Comparison of ENCODE assay signal across 28 cellular contexts in genomic region chr19:30699871-30700280, GRCh38.
"Had no signal": no experiment of that assay in that cellular context is flagged by ENCODE, and none has a peak within 500 bp of the region (broad histone marks: within the 10 kb centered on the region; RNA-seq: fewer than 3 reads in every experiment).

No MANE protein-coding gene starts in this region.

- DNase-seq: cortex of kidney; effector CD8-positive, alpha-beta T cell; effector memory CD8-positive, alpha-beta T cell; endodermal cell; erythroblast; esophagus squamous epithelium; foreskin fibroblast; foreskin melanocyte; gastrocnemius medialis; glutamatergic neuron; head of caudate nucleus; heart right ventricle; hippocampal formation; left cardiac atrium; left lung; left ventricle myocardium superior; lower lobe of right lung; mesenchymal stem cell; mucosa of descending colon; naive B cell; naive thymus-derived CD8-positive, alpha-beta T cell had no signal

- H3K27ac ChIP-seq: epithelial cell of prostate, esophagus squamous epithelium, gastrocnemius medialis, heart right ventricle, left lung, lower lobe of right lung had no signal

- H3K4me1 ChIP-seq: esophagus squamous epithelium, gastrocnemius medialis, heart right ventricle, left lung, lower lobe of right lung had no signal

- H3K4me3 ChIP-seq: esophagus squamous epithelium, gastrocnemius medialis, heart right ventricle, left lung, lower lobe of right lung, mucosa of descending colon had no signal

- H3K27me3 Mint-ChIP-seq: dendritic cell treated with granulocyte-macrophage colony-stimulating factor and Interleukin-4, amounts not matched to agents 40 ng/mL and 50 ng/mL, for 4 days had no signal

- FAIRE-seq: endometrium, islet of Langerhans, keratinocyte had no signal

- H3K4me1 Mint-ChIP-seq: naive B cell; naive thymus-derived CD8-positive, alpha-beta T cell had no signal

- H3K9me3 ChIP-seq: esophagus squamous epithelium, gastrocnemius medialis, heart right ventricle, left lung, lower lobe of right lung, mucosa of descending colon had no signal

- H3K4me3 Mint-ChIP-seq: dendritic cell treated with granulocyte-macrophage colony-stimulating factor and Interleukin-4, amounts not matched to agents 40 ng/mL and 50 ng/mL, for 4 days; effector memory CD8-positive, alpha-beta T cell; endodermal cell; mesothelial cell of epicardium; naive thymus-derived CD8-positive, alpha-beta T cell had no signal

- H3K36me3 ChIP-seq: esophagus squamous epithelium, gastrocnemius medialis, heart right ventricle, left lung, lower lobe of right lung had no signal

- H3K27ac Mint-ChIP-seq: dendritic cell treated with granulocyte-macrophage colony-stimulating factor and Interleukin-4, amounts not matched to agents 40 ng/mL and 50 ng/mL, for 4 days; effector memory CD8-positive, alpha-beta T cell; endodermal cell; mesothelial cell of epicardium; naive B cell had no signal

- H3K9me3 Mint-ChIP-seq: dendritic cell treated with granulocyte-macrophage colony-stimulating factor and Interleukin-4, amounts not matched to agents 40 ng/mL and 50 ng/mL, for 4 days; effector memory CD8-positive, alpha-beta T cell; endodermal cell; mesothelial cell of epicardium; naive B cell; naive thymus-derived CD8-positive, alpha-beta T cell had no signal

- ATAC-seq: effector memory CD8-positive, alpha-beta T cell; esophagus mucosa; gastrocnemius medialis; heart right ventricle; left cardiac atrium; left lung; left ventricle myocardium superior; lower lobe of right lung; mucosa of descending colon; naive thymus-derived CD8-positive, alpha-beta T cell had no signal

- H3K27me3 ChIP-seq: gastrocnemius medialis, left lung had no signal
